ENCODE assay signal across 21 cellular contexts in the genomic region with DNA sequence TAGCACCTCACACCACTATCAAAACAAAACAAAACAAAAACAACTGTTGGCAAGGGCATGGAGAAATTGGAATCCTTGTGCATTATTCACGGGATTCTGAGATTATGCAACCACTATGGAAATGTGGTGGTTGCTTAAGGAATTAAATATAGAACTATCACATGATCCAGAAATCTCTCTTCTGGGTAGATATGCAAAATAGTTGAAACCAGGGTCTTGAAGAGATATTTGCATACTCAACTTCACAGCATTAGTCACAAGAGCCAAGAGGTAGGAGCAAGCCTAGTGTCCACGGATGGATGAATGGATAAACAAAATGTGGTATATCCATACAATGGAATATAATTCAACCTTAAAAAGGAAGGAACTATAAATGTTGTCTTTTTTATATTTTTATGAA. TPM values are rescaled to one million over a fixed set of nuclear protein-coding genes. Genes with fewer than 3 reads are reported as not detected.
A peak's percentile ranks its signal among the peaks of the same experiment; 100 is the strongest.
DNase-seq lines count a peak whose midpoint lies in the region; ATAC-seq and TF ChIP-seq lines count a peak whose summit lies in the region.
"Had no signal": no experiment of that assay in that cellular context is flagged by ENCODE, and none has a peak within 500 bp of the region (broad histone marks: within the 10 kb centered on the region; RNA-seq: fewer than 3 reads in every experiment).

No MANE protein-coding gene starts in this region.

- H4K91ac ChIP-seq in H9 (ENCODE audit: insufficient read length, low read depth, low read length): no peak overlapping the region

- peaks cover 13 to 15% of the 10 kb centered on the region in 2 experiments; a peak in 4 of 5 replicates for H3K9me3 Mint-ChIP-seq in H9

- TF ChIP-seq CTCF in gastrocnemius medialis (IDR thresholded peaks at IDR 0.05 in 4 of 5, conservative IDR thresholded peaks at IDR 0.05 in 1 of 5): no peak
- no peak for TF ChIP-seq CTCF in H9 (conservative IDR thresholded peaks at IDR 0.05)

- no peaks in the 10 kb centered on the region for H4K20me1 ChIP-seq in H9 (ENCODE audit: control insufficient read depth, insufficient read depth, insufficient read length)

- no peak overlapping the region for H3K4me2 ChIP-seq in H9 (ENCODE audit: insufficient read depth, insufficient read length, low read length)

- H3K27me3 ChIP-seq in gastrocnemius medialis (no peaks in the 10 kb centered on the region), H9 (ENCODE audit: insufficient read depth, low read length) (no peaks in the 10 kb centered on the region)

- H3K9me3 ChIP-seq in gastrocnemius medialis (no peaks in the 10 kb centered on the region), H9 (ENCODE audit: control insufficient read depth, low read depth, low read length) (no peaks in the 10 kb centered on the region)
- H3K9me3 ChIP-seq: Caco-2 had no signal

- in situ Hi-C loops in gastrocnemius medialis (cut with MboI; ENCODE audit: low sequenced_read_pairs in 4 of 4): no loop called here

- peaks cover 1 to 15% (median 8%) of the 10 kb centered on the region in 3 experiments; a peak in 5 of 7 replicates for H3K36me3 Mint-ChIP-seq in H9 (ENCODE audit: insufficient read depth in 1 of 3, low read depth in 3 of 3)

- no CpG with 5 or more reads among the region's 2 CpGs for WGBS in H9 (ENCODE audit: extremely low coverage, insufficient read length, low lambda C conversion rate)

- no peak overlapping the region for H3K27ac Mint-ChIP-seq in H9
- H3K27ac Mint-ChIP-seq: CD4-positive, CD25-positive, alpha-beta regulatory T cell; HFFc6 had no signal

- H3K27ac ChIP-seq in gastrocnemius medialis (peak overlapping the region; percentile 9 to 52 (median 44)), H9 (ENCODE audit: insufficient read length, low read depth, low read length) (no peak overlapping the region)
- H3K27ac ChIP-seq: SK-N-MC had no signal

- no peak overlapping the region for H3K4me3 ChIP-seq in gastrocnemius medialis
- H3K4me3 ChIP-seq: SK-N-MC had no signal

- H2AK5ac ChIP-seq in H9 (ENCODE audit: insufficient read length, low read length): no peak overlapping the region

- no peak overlapping the region for H3K4ac ChIP-seq in H9 (ENCODE audit: low read depth, low read length)

- no peak overlapping the region for H2AFZ ChIP-seq in H9 (ENCODE audit: low read length)

- H2BK120ac ChIP-seq in H9 (ENCODE audit: low read depth, low read length, poor library complexity, severe bottlenecking): no peak overlapping the region

- H3K27me3 Mint-ChIP-seq in H9 (ENCODE audit: low read depth): no peaks in the 10 kb centered on the region
- H3K27me3 Mint-ChIP-seq: CD4-positive, CD25-positive, alpha-beta regulatory T cell had no signal

- DNase-seq in ELR (ENCODE audit: low read depth) (peak; percentile 33), NAMALWA (ENCODE audit: low spot score) (peak; percentile 70), amniotic epithelial cell (ENCODE audit: low read depth) (peak; percentile 51), gastrocnemius medialis (no peak), H9 (no peak), NCI-H774 (lab: John Stamatoyannopoulos, UW) (no peak)
- DNase-seq: Caco-2; CD4-positive, CD25-positive, alpha-beta regulatory T cell; DMS153; EL; HFFc6; NCI-H1105 treated with DMSO at 0.1 percent for 48 hours; NCI-H1930; NCI-H446; NCI-H82; Right ventricle myocardium superior; T-helper 1 cell had no signal

- H3K23me2 ChIP-seq in H9 (ENCODE audit: insufficient read length, low read depth, low read length, poor library complexity, severe bottlenecking): no peaks in the 10 kb centered on the region

- no peak overlapping the region for H3K14ac ChIP-seq in H9 (ENCODE audit: insufficient read depth, low read length)

- peaks cover 2% of the 10 kb centered on the region for H3K79me1 ChIP-seq in H9 (ENCODE audit: insufficient read depth, low read depth, low read length, poor library complexity, severe bottlenecking)

- ATAC-seq in gastrocnemius medialis (peak in 1 of 2 donors; percentile 67), GM19324 (IDR thresholded peaks at IDR 0.05; ENCODE audit: low FRiP score, unreplicated experiment) (no peak), HG02759 (IDR thresholded peaks at IDR 0.05; ENCODE audit: unreplicated experiment) (no peak)
- ATAC-seq: Panc1 had no signal

- H3T11ph ChIP-seq in H9 (ENCODE audit: low read length): no peak overlapping the region

- no peak overlapping the region for H2BK12ac ChIP-seq in H9 (ENCODE audit: insufficient read length, low read depth, low read length)

- H3K23ac ChIP-seq in H9 (ENCODE audit: insufficient read length, low read depth, low read length): no peak overlapping the region

- no peak overlapping the region for H3K4me3 Mint-ChIP-seq in H9
- H3K4me3 Mint-ChIP-seq: HFFc6 had no signal

- TF ChIP-seq POLR2A in gastrocnemius medialis (IDR thresholded peaks at IDR 0.05): no peak

- peaks cover 9% of the 10 kb centered on the region; the same call in 1 of the 2 replicates for H3K79me2 ChIP-seq in H9 (ENCODE audit: insufficient read depth, low read length)

- no peak overlapping the region for H2BK20ac ChIP-seq in H9 (ENCODE audit: low read depth, low read length, poor library complexity, severe bottlenecking)

- no peak overlapping the region for H4K8ac ChIP-seq in H9 (replicated peaks; ENCODE audit: insufficient read length, low read depth, low read length)

- no peaks in the 10 kb centered on the region for H3K36me3 ChIP-seq in gastrocnemius medialis

- H3K4me1 ChIP-seq in gastrocnemius medialis (peaks cover 67 to 74% of the 10 kb centered on the region in 2 donors), H9 (ENCODE audit: insufficient read depth, low read length) (no peaks in the 10 kb centered on the region; the same call in 1 of the 2 replicates)

- H3K56ac ChIP-seq in H9 (ENCODE audit: insufficient read length, low read depth, low read length): no peak overlapping the region

- H4K5ac ChIP-seq in H9 (ENCODE audit: insufficient read length, low read depth, low read length): no peak overlapping the region

- intact Hi-C loops in gastrocnemius medialis (cut with DNase I; ENCODE audit: low total_unique reads): loop anchor here (2.0 to 5.0 kb wide), 2 partner anchors 22 to 51 kb away; no protein-coding TSS in a partner anchor

- no peak overlapping the region for H2BK15ac ChIP-seq in H9 (ENCODE audit: low read depth, low read length)

- no peak overlapping the region for H3K18ac ChIP-seq in H9 (ENCODE audit: insufficient read length, low read depth, low read length)

- peaks cover 12 to 14% of the 10 kb centered on the region in 2 experiments for H3K4me1 Mint-ChIP-seq in H9

- H3K9ac ChIP-seq in H9 (ENCODE audit: extremely low read depth, insufficient read length, low read length): no peak overlapping the region

- H2BK5ac ChIP-seq in H9 (ENCODE audit: insufficient read length, low read length): no peak overlapping the region

RNA-seq across cellular contexts. Expression of gene TMEM131, which starts 7.0 kb away (rescaled TPM):
- total RNA-seq in gastrocnemius medialis (10 to 100 TPM; 10.3 to 39.2 (median 20.0) TPM), H9 (2021) (20.9 and 22.3 TPM in 2 replicates)

Comparison
In these comparisons a context has a peak if more than half of its experiments do, and no peak if none do; other contexts are left out.
1. DNase-seq: peak in ELR (single experiment), NAMALWA (single experiment) and amniotic epithelial cell (single experiment); none in gastrocnemius medialis (0 of 2), H9 (single experiment) and NCI-H774 (single experiment).